In genomic region chr16:70466812-70467090, GRCh38 we compare ENCODE assay signal across 26 cellular contexts.
"Had no signal": no experiment of that assay in that cellular context is flagged by ENCODE, and none has a peak within 500 bp of the region (broad histone marks: within the 10 kb centered on the region; RNA-seq: fewer than 3 reads in every experiment).

No MANE protein-coding gene starts in this region.

- H3K4me1 Mint-ChIP-seq: memory B cell, mesothelial cell of epicardium, neural crest cell had no signal

- H2AFZ ChIP-seq: parathyroid adenoma had no signal

- ATAC-seq: gastroesophageal sphincter, natural killer cell, sciatic nerve had no signal

- H3K4me3 ChIP-seq: esophagus squamous epithelium, gastroesophageal sphincter, left ventricle myocardium inferior, lower lobe of right lung, prostate gland, spleen, stomach, thoracic aorta, transverse colon had no signal

- H3K9me3 ChIP-seq: esophagus squamous epithelium, gastroesophageal sphincter, left ventricle myocardium inferior, lower lobe of right lung, prostate gland, spleen, stomach, thoracic aorta, transverse colon had no signal

- H3K27me3 ChIP-seq: esophagus squamous epithelium, gastroesophageal sphincter, spleen, stomach, transverse colon had no signal

- H3K9me3 Mint-ChIP-seq: immature natural killer cell, memory B cell, mesothelial cell of epicardium, natural killer cell, neural crest cell had no signal

- H3K27me3 Mint-ChIP-seq: memory B cell had no signal

- H3K4me1 ChIP-seq: esophagus squamous epithelium, gastroesophageal sphincter, lower lobe of right lung, parathyroid adenoma, prostate gland, stomach, transverse colon had no signal

- H3K36me3 ChIP-seq: prostate gland had no signal

- H3K36me3 Mint-ChIP-seq: mesothelial cell of epicardium, natural killer cell had no signal

- H3K4me3 Mint-ChIP-seq: immature natural killer cell, memory B cell, mesothelial cell of epicardium, natural killer cell, neural crest cell had no signal

- H3K9ac ChIP-seq: parathyroid adenoma had no signal

- DNase-seq: dermis blood vessel endothelial cell; esophagus squamous epithelium; foreskin fibroblast; glutamatergic neuron; immature natural killer cell; left ventricle myocardium inferior; lower lobe of right lung; natural killer cell; nucleus accumbens; retina; spleen; stimulated activated CD4-positive, alpha-beta T cell treated with anti-CD3 and anti-CD28 coated beads, Interleukin-15, amount 100 ng/mL, for 24 hours; stimulated activated CD4-positive, alpha-beta T cell treated with anti-CD3 and anti-CD28 coated beads, Interleukin-2, amount 100 ng/mL, for 24 hours; stimulated activated CD4-positive, alpha-beta T cell treated with anti-CD3 and anti-CD28 coated beads, Interleukin-4, amount 100 ng/mL, for 4 hours; stimulated activated naive CD4-positive, alpha-beta T cell; stomach; substantia nigra; transverse colon had no signal

- H3K27ac Mint-ChIP-seq: memory B cell, mesothelial cell of epicardium, natural killer cell had no signal

- H3K27ac ChIP-seq: esophagus squamous epithelium, gastroesophageal sphincter, left ventricle myocardium inferior, lower lobe of right lung, parathyroid adenoma, prostate gland, spleen, stomach, thoracic aorta, transverse colon had no signal
